12 cellular contexts compared by ENCODE assay signal in genomic region chr1:190140644-190141043, GRCh38.
DNase-seq lines count a peak whose midpoint lies in the region; ATAC-seq lines count a peak whose summit lies in the region.
"Had no signal": no experiment of that assay in that cellular context is flagged by ENCODE, and none has a peak within 500 bp of the region (broad histone marks: within the 10 kb centered on the region; RNA-seq: fewer than 3 reads in every experiment).

No MANE protein-coding gene starts in this region.

- ATAC-seq in GM19023 (IDR thresholded peaks at IDR 0.05; ENCODE audit: unreplicated experiment), result no peak
- ATAC-seq: GM12878, GM23338 had no signal

- DNase-seq in Ammon's horn (ENCODE audit: low spot score) (peak; percentile 21), NCI-H526 treated with DMSO at 0.1 percent for 48 hours (lab: John Stamatoyannopoulos, UW) (peak; percentile 62), cerebellum (ENCODE audit: low spot score) (peak; percentile 2), pons (ENCODE audit: low spot score) (peak; percentile 56), GF-D8 (lab: John Stamatoyannopoulos, UW) (no peak)
- DNase-seq in activated CD4-positive, alpha-beta T cell treated with anti-CD3 and anti-CD28 coated beads for 1 hour, result no peak
- DNase-seq: DMS53, H7, IMR-90 had no signal

Comparison
In these comparisons a context has a peak if more than half of its experiments do, and no peak if none do; other contexts are left out.
1. DNase-seq: peak in Ammon's horn (single experiment), NCI-H526 treated with DMSO at 0.1 percent for 48 hours (single experiment), cerebellum (single experiment) and pons (single experiment); none in activated CD4-positive, alpha-beta T cell treated with anti-CD3 and anti-CD28 coated beads for 1 hour (single experiment) and GF-D8 (single experiment).